In genomic region chr6:170094686-170095272, GRCh38 we compare ENCODE assay signal across 30 cellular contexts.
DNase-seq lines count a peak whose midpoint lies in the region; ATAC-seq, FAIRE-seq and TF ChIP-seq lines count a peak whose summit lies in the region.
"Had no signal": no experiment of that assay in that cellular context is flagged by ENCODE, and none has a peak within 500 bp of the region (broad histone marks: within the 10 kb centered on the region; RNA-seq: fewer than 3 reads in every experiment).

No MANE protein-coding gene starts in this region.

- H3K36me3 ChIP-seq in right lobe of liver: no peaks in the 10 kb centered on the region
- H3K36me3 ChIP-seq in HepG2 (replicated peaks in 1 of 2; ENCODE audit: control insufficient read depth in 1 of 2, insufficient read depth in 2 of 2, low read length in 2 of 2): no peaks in the 10 kb centered on the region
- H3K36me3 ChIP-seq in stomach: no peaks in the 10 kb centered on the region
- H3K36me3 ChIP-seq: ascending aorta, cardiac muscle cell, esophagus squamous epithelium had no signal

- H3K9ac ChIP-seq in HepG2 (ENCODE audit: insufficient read depth, low read depth, low read length): no peak overlapping the region
- H3K9ac ChIP-seq: SK-N-SH had no signal

- intact Hi-C loops in right lobe of liver (cut with DNase I) (no loop called here), HepG2 (cut with micrococcal nuclease; ENCODE audit: unreplicated experiment) (no loop called here), stomach (cut with DNase I; ENCODE audit: low total_unique reads) (no loop called here)

- H4K20me1 ChIP-seq in HepG2 (ENCODE audit: insufficient read depth, low read length): no peaks in the 10 kb centered on the region; the same call in 1 of the 2 replicates

- no peaks in the 10 kb centered on the region for H3K4me1 ChIP-seq in right lobe of liver
- no peaks in the 10 kb centered on the region for H3K4me1 ChIP-seq in HepG2 (ENCODE audit: insufficient read depth, low read length)
- peaks cover 0 to 9% (median under 1%) of the 10 kb centered on the region in 4 donors for H3K4me1 ChIP-seq in stomach

- H3K9me3 Mint-ChIP-seq in chondrocyte (ENCODE audit: low read depth) (no peaks in the 10 kb centered on the region), nephron progenitor cell (peaks cover 3% of the 10 kb centered on the region)
- H3K9me3 Mint-ChIP-seq: activated naive CD8-positive, alpha-beta T cell treated with anti-CD3 and anti-CD28 coated beads, Interleukin-2, amount 10 ng/mL, durations not matched to agents 7 days and 5 days; IgD-negative memory B cell had no signal

- TF ChIP-seq RAD21 in HepG2 (CRISPR knock-in tag; IDR thresholded peaks at IDR 0.05): no peak

- no peak overlapping the region for H3K4me2 ChIP-seq in HepG2 (ENCODE audit: low read depth, low read length)
- H3K4me2 ChIP-seq: SK-N-SH had no signal

- H3K36me3 Mint-ChIP-seq in chondrocyte (ENCODE audit: low read depth): no peaks in the 10 kb centered on the region
- no peaks in the 10 kb centered on the region for H3K36me3 Mint-ChIP-seq in nephron progenitor cell (ENCODE audit: low read depth)
- H3K36me3 Mint-ChIP-seq: IgD-negative memory B cell; stimulated activated memory B cell treated with anti-CD40 and anti-IgM and Interleukin-4, amounts not matched to agents 10 μg/mL and 1 μg/mL and 100 μg/mL, for 72 hours had no signal

- H3K4me1 Mint-ChIP-seq in chondrocyte (ENCODE audit: low read depth) (peaks cover 11% of the 10 kb centered on the region), nephron progenitor cell (peaks cover 65% of the 10 kb centered on the region)

- no peak for TF ChIP-seq CTCF in right lobe of liver (IDR thresholded peaks at IDR 0.05)
- TF ChIP-seq CTCF in HepG2 (CRISPR knock-in tag; IDR thresholded peaks at IDR 0.05): no peak
- no peak for TF ChIP-seq CTCF in chondrocyte (IDR thresholded peaks at IDR 0.05)
- no peak for TF ChIP-seq CTCF in nephron progenitor cell (IDR thresholded peaks at IDR 0.05)
- no peak for TF ChIP-seq CTCF in stomach (IDR thresholded peaks at IDR 0.05)

- POLR2A ChIA-PET in HepG2 (lab: Yijun Ruan, JAX): no interaction called here

- no peaks in the 10 kb centered on the region for H3K9me3 ChIP-seq in right lobe of liver
- no peaks in the 10 kb centered on the region for H3K9me3 ChIP-seq in HepG2 (ENCODE audit: low read length)
- H3K9me3 ChIP-seq in stomach: no peaks in the 10 kb centered on the region
- H3K9me3 ChIP-seq: ascending aorta, esophagus squamous epithelium, SK-N-SH had no signal

- TF ChIP-seq POLR2A in right lobe of liver (IDR thresholded peaks at IDR 0.05) (no peak), HepG2 (IDR thresholded peaks at IDR 0.05; ENCODE audit: insufficient read depth in 1 of 2, low read depth in 2 of 2, low read length in 2 of 2) (no peak), stomach (IDR thresholded peaks at IDR 0.05) (no peak)

- H3K27me3 Mint-ChIP-seq in chondrocyte (ENCODE audit: low read depth): peaks cover 25% of the 10 kb centered on the region
- H3K27me3 Mint-ChIP-seq in nephron progenitor cell (ENCODE audit: low read depth, poor library complexity): peaks cover 12% of the 10 kb centered on the region

- CTCF ChIA-PET in HepG2 (lab: Yijun Ruan, JAX; ENCODE audit: low intra/inter-chr PET ratio, low total read pairs): no interaction called here

- no peak overlapping the region for H3K27ac Mint-ChIP-seq in chondrocyte (ENCODE audit: unreplicated experiment)
- peak overlapping the region; percentile 13 for H3K27ac Mint-ChIP-seq in nephron progenitor cell
- H3K27ac Mint-ChIP-seq: activated naive CD8-positive, alpha-beta T cell treated with anti-CD3 and anti-CD28 coated beads, Interleukin-2, amount 10 ng/mL, durations not matched to agents 7 days and 5 days; activated T-helper 2 cell treated with anti-CD3 and anti-CD28 coated beads, Interferon-gamma antibody, Interleukin-2, Interleukin-4, amounts not matched to agents 10 μg/mL and 5 μg/mL and 100 μg/mL, durations not matched to agents 14 hours and 24 hours and 36 hours; IgD-negative memory B cell; stimulated activated memory B cell treated with anti-CD40 and anti-IgM and Interleukin-4, amounts not matched to agents 10 μg/mL and 1 μg/mL and 100 μg/mL, for 72 hours; T-helper 17 cell had no signal

- peak in 1 of 4 donors; percentile 9 for ATAC-seq in right lobe of liver
- no peak for ATAC-seq in HepG2
- ATAC-seq: GM12878; HCT116; left lobe of liver; stimulated activated memory B cell treated with anti-CD40 and anti-IgM and Interleukin-4, amounts not matched to agents 10 μg/mL and 1 μg/mL and 100 μg/mL, for 72 hours; T-helper 17 cell had no signal

- TF ChIP-seq EP300 in HepG2 (IDR thresholded peaks at IDR 0.05; ENCODE audit: low read depth in 2 of 2, low read length in 2 of 2): no peak
- TF ChIP-seq EP300 in HepG2 (CRISPR knock-in tag; IDR thresholded peaks at IDR 0.05; ENCODE audit: borderline replicate concordance): no peak
- TF ChIP-seq EP300 in stomach (IDR thresholded peaks at IDR 0.05): no peak

- no peaks in the 10 kb centered on the region for H3K27me3 ChIP-seq in right lobe of liver
- H3K27me3 ChIP-seq in HepG2 (ENCODE audit: control insufficient read depth in 1 of 2, insufficient read depth in 2 of 2, low read length in 2 of 2): peaks cover 23 to 99% of the 10 kb centered on the region in 2 experiments; a peak in 4 of 5 replicates
- H3K27me3 ChIP-seq in stomach: peaks cover 0 to 17% (median 0%) of the 10 kb centered on the region in 3 donors
- H3K27me3 ChIP-seq: ascending aorta, cardiac muscle cell had no signal

- H2AFZ ChIP-seq in HepG2 (ENCODE audit: low read length): no peak overlapping the region

- no peaks in the 10 kb centered on the region for H3K79me2 ChIP-seq in HepG2 (ENCODE audit: insufficient read depth, low read length)

- H3K27ac ChIP-seq in right lobe of liver: no peak overlapping the region
- no peak overlapping the region for H3K27ac ChIP-seq in HepG2 (ENCODE audit: extremely low read length, insufficient read depth, low read length)
- H3K27ac ChIP-seq in stomach: no peak overlapping the region
- H3K27ac ChIP-seq: C4-2B, esophagus squamous epithelium had no signal

- in situ Hi-C loops in HepG2 (cut with HindIII; ENCODE audit: extremely low pct_ligation_motif_present, low pct_unique_long_range_greater_than_20kb): no loop called here

- no peak for FAIRE-seq in HepG2 (lab: Jason Lieb, UNC)
- FAIRE-seq: GM12878 had no signal

- peak in 2 of 3 donors; percentile 6 to 27 for DNase-seq in right lobe of liver
- DNase-seq in HepG2 (ENCODE audit: low spot score): no peak
- DNase-seq in chondrocyte (ENCODE audit: low spot score): peak; percentile 50
- DNase-seq in nephron progenitor cell: no peak
- peak; percentile 21 for DNase-seq in stomach
- DNase-seq in NOMO-1 treated with DMSO at 0.1 percent for 48 hours (lab: John Stamatoyannopoulos, UW; ENCODE audit: unreplicated experiment): no peak
- DNase-seq in GDM1 (lab: John Stamatoyannopoulos, UW): no peak
- DNase-seq in T1000 (lab: John Stamatoyannopoulos, UW): no peak
- DNase-seq: activated CD4-positive, alpha-beta T cell treated with anti-CD3 and anti-CD28 coated beads for 48 hours; activated naive CD8-positive, alpha-beta T cell treated with anti-CD3 and anti-CD28 coated beads, Interleukin-2, amount 10 ng/mL, durations not matched to agents 7 days and 5 days; esophagus squamous epithelium; foreskin melanocyte; hippocampal formation; mesenchymal stem cell; NCI-H1092; NCI-H187; NCI-H526 treated with DMSO at 0.1 percent for 48 hours; RPMI8226; SK-N-SH; stimulated activated CD4-positive, alpha-beta T cell treated with anti-CD3 and anti-CD28 coated beads, Interleukin-4, amount 100 ng/mL, for 1 hour; T-helper 17 cell had no signal

- H3K4me3 Mint-ChIP-seq in chondrocyte (ENCODE audit: unreplicated experiment) (no peak overlapping the region), nephron progenitor cell (no peak overlapping the region)
- H3K4me3 Mint-ChIP-seq: activated naive CD8-positive, alpha-beta T cell treated with anti-CD3 and anti-CD28 coated beads, Interleukin-2, amount 10 ng/mL, durations not matched to agents 7 days and 5 days; IgD-negative memory B cell; stimulated activated memory B cell treated with anti-CD40 and anti-IgM and Interleukin-4, amounts not matched to agents 10 μg/mL and 1 μg/mL and 100 μg/mL, for 72 hours; T-helper 17 cell had no signal

- 87% methylated on average over 5 of the region's 9 CpGs for WGBS in right lobe of liver (ENCODE audit: insufficient coverage, low coverage, low lambda C conversion rate, missing lambda C conversion rate)
- 24% methylated on average over 9 of the region's 9 CpGs for WGBS in HepG2 (ENCODE audit: low lambda C conversion rate)
- WGBS in stomach, 5 donors: 81 to 94% (median 91%) methylated on average over 9 of the region's 9 CpGs

- no peak overlapping the region for H3K4me3 ChIP-seq in right lobe of liver
- H3K4me3 ChIP-seq in HepG2 (replicated peaks in 1 of 3; ENCODE audit: insufficient read depth in 1 of 3, low read depth in 2 of 3, low read length in 3 of 3): no peak overlapping the region
- H3K4me3 ChIP-seq in stomach: no peak overlapping the region
- H3K4me3 ChIP-seq: ascending aorta, cardiac muscle cell, esophagus squamous epithelium, GM12878 had no signal

- BruUV-seq in HepG2 (replicated peaks; lab: Mats Ljungman, UMichigan): no TSS peak

TF ChIP-seq in HepG2, 621 proteins besides CTCF, POLR2A, EP300 and RAD21 (continues in another document):
- TF ChIP-seq NR2C2 (CRISPR knock-in tag; IDR thresholded peaks at IDR 0.05; ENCODE audit: borderline replicate concordance): no peak
- TF ChIP-seq, protein P1, sequence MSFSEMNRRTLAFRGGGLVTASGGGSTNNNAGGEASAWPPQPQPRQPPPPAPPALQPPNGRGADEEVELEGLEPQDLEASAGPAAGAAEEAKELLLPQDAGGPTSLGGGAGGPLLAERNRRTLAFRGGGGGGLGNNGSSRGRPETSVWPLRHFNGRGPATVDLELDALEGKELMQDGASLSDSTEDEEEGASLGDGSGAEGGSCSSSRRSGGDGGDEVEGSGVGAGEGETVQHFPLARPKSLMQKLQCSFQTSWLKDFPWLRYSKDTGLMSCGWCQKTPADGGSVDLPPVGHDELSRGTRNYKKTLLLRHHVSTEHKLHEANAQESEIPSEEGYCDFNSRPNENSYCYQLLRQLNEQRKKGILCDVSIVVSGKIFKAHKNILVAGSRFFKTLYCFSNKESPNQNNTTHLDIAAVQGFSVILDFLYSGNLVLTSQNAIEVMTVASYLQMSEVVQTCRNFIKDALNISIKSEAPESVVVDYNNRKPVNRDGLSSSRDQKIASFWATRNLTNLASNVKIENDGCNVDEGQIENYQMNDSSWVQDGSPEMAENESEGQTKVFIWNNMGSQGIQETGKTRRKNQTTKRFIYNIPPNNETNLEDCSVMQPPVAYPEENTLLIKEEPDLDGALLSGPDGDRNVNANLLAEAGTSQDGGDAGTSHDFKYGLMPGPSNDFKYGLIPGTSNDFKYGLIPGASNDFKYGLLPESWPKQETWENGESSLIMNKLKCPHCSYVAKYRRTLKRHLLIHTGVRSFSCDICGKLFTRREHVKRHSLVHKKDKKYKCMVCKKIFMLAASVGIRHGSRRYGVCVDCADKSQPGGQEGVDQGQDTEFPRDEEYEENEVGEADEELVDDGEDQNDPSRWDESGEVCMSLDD (CRISPR knock-in tag; IDR thresholded peaks at IDR 0.05; ENCODE audit: borderline replicate concordance): no peak

Comparison
In these comparisons a context has a peak if more than half of its experiments do, and no peak if none do; other contexts are left out.
1. DNase-seq: peak in right lobe of liver (2 of 3), chondrocyte (single experiment) and stomach (single experiment); none in HepG2 (single experiment), nephron progenitor cell (single experiment), NOMO-1 treated with DMSO at 0.1 percent for 48 hours (single experiment), GDM1 (single experiment) and T1000 (single experiment).